Comparison of ENCODE assay signal across 18 cellular contexts in the genomic region with DNA sequence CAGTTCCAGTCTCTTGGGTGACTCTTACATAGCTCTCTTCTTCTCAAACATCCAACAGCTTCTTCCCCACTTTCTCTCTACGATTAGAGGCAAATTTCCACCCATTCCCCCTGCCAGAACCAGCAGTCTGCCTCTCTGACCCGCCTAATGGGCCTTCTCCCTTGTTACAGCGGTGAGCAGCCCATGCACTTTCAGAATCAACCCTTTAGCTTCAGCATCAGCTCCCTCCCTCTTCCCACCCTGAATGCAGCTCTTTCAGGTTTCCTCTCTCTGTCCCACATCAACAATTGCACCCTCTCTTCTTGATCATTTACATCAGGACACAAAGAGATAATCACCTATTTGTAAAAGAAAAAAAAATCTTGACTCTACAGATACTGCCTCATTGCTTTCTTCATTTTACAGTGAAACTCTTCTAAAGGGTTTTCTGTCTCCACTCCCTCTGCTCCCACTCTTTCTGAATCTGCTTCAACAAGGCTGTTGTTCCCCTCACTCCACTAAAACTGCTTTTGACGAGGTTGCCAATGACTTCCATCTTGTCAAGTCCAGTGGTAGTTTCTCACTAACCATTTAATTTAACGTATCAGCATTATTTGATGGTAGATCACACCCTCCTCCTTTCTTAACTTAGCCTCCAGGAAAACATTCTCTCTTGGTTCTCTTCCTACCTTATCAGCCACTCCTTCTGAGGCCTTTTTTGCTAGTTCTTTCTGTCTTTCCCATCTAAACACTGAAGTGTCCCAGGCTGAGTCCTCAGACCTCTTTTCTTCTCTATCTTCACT.
"Had no signal": no experiment of that assay in that cellular context is flagged by ENCODE, and none has a peak within 500 bp of the region (broad histone marks: within the 10 kb centered on the region; RNA-seq: fewer than 3 reads in every experiment).

No MANE protein-coding gene starts in this region.

- H3K9me3 Mint-ChIP-seq: memory B cell; natural killer cell; stimulated activated naive B cell treated with anti-CD40 and anti-IgM and Interleukin-4, amounts not matched to agents 10 μg/mL and 1 μg/mL and 100 μg/mL, for 72 hours; stimulated activated naive CD8-positive, alpha-beta T cell treated with anti-CD3 and anti-CD28 coated beads, Interleukin-15, Interleukin-2, amounts not matched to agents 100 ng/mL and 50 ng/mL, for 24 hours had no signal

- H3K27ac ChIP-seq: dorsolateral prefrontal cortex, parathyroid adenoma, thoracic aorta, tibial nerve, vagina had no signal

- H3K79me2 ChIP-seq: parathyroid adenoma had no signal

- H3K36me3 Mint-ChIP-seq: natural killer cell; stimulated activated naive B cell treated with anti-CD40 and anti-IgM and Interleukin-4, amounts not matched to agents 10 μg/mL and 1 μg/mL and 100 μg/mL, for 72 hours had no signal

- ATAC-seq: left lobe of liver; natural killer cell; sciatic nerve; stimulated activated naive B cell treated with anti-CD40 and anti-IgM and Interleukin-4, amounts not matched to agents 10 μg/mL and 1 μg/mL and 100 μg/mL, for 72 hours had no signal

- H3K9ac ChIP-seq: parathyroid adenoma had no signal

- H3K4me1 Mint-ChIP-seq: natural killer cell; stimulated activated naive B cell treated with anti-CD40 and anti-IgM and Interleukin-4, amounts not matched to agents 10 μg/mL and 1 μg/mL and 100 μg/mL, for 72 hours had no signal

- H2AFZ ChIP-seq: parathyroid adenoma had no signal

- H3K27ac Mint-ChIP-seq: memory B cell; natural killer cell; progenitor cell of endocrine pancreas; stimulated activated naive B cell treated with anti-CD40 and anti-IgM and Interleukin-4, amounts not matched to agents 10 μg/mL and 1 μg/mL and 100 μg/mL, for 72 hours; stimulated activated naive CD8-positive, alpha-beta T cell treated with anti-CD3 and anti-CD28 coated beads, Interleukin-15, Interleukin-2, amounts not matched to agents 100 ng/mL and 50 ng/mL, for 24 hours had no signal

- H3K36me3 ChIP-seq: thoracic aorta, tibial nerve, vagina had no signal

- H3K4me3 ChIP-seq: dorsolateral prefrontal cortex, lung, smooth muscle cell, thoracic aorta, tibial nerve, vagina had no signal

- H3K27me3 ChIP-seq: tibial nerve, vagina had no signal

- H3K4me2 ChIP-seq: smooth muscle cell had no signal

- H3K4me1 ChIP-seq: parathyroid adenoma, tibial nerve, vagina had no signal

- H3K4me3 Mint-ChIP-seq: memory B cell; natural killer cell; stimulated activated naive B cell treated with anti-CD40 and anti-IgM and Interleukin-4, amounts not matched to agents 10 μg/mL and 1 μg/mL and 100 μg/mL, for 72 hours; stimulated activated naive CD8-positive, alpha-beta T cell treated with anti-CD3 and anti-CD28 coated beads, Interleukin-15, Interleukin-2, amounts not matched to agents 100 ng/mL and 50 ng/mL, for 24 hours had no signal

- H3K27me3 Mint-ChIP-seq: stimulated activated naive CD8-positive, alpha-beta T cell treated with anti-CD3 and anti-CD28 coated beads, Interleukin-15, Interleukin-2, amounts not matched to agents 100 ng/mL and 50 ng/mL, for 24 hours had no signal

- DNase-seq: dorsolateral prefrontal cortex; effector CD4-positive, alpha-beta T cell; hypothalamus; kidney; natural killer cell; stimulated activated CD4-positive, alpha-beta T cell treated with anti-CD3 and anti-CD28 coated beads, Interleukin-2, amount 100 ng/mL, for 48 hours; stimulated activated naive B cell treated with anti-CD40 and anti-IgM and Interleukin-4, amounts not matched to agents 10 μg/mL and 1 μg/mL and 100 μg/mL, for 72 hours had no signal

- H3K9me3 ChIP-seq: thoracic aorta, tibial nerve, vagina had no signal
